In the genomic region with DNA sequence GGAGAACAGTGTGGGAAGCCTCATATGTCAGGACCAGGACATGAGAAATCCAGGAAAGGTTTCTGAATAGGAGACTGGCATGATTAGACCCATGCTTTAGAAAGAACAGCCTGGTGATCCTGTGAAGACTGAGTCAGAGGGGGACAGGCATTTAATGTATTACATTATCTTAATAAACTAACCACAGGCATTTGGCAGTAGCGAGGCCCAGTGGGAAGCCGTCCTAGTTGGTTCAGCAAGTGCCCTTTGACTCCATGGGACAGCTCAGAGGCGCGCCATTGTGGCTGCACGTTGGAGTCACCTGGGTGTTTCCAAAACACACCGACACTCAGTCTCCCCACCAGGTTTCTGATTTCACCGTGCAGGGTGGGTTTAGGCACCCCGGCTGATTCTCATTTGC, we compare ENCODE assay signal across 14 cellular contexts.
DNase-seq lines count a peak whose midpoint lies in the region; ATAC-seq and TF ChIP-seq lines count a peak whose summit lies in the region.
"Had no signal": no experiment of that assay in that cellular context is flagged by ENCODE, and none has a peak within 500 bp of the region (broad histone marks: within the 10 kb centered on the region; RNA-seq: fewer than 3 reads in every experiment).

No MANE protein-coding gene starts in this region.

- H4K20me1 ChIP-seq in SK-N-SH (ENCODE audit: insufficient read depth) = no peaks in the 10 kb centered on the region

- no peak overlapping the region for H3K4me3 ChIP-seq in SK-N-SH (ENCODE audit: low read depth in 2 of 2, low read length in 1 of 2)
- H3K4me3 ChIP-seq in fibroblast of villous mesenchyme (ENCODE audit: low read depth, low read length) = no peak overlapping the region
- H3K4me3 ChIP-seq: K562, mucosa of descending colon, sigmoid colon had no signal

- TF ChIP-seq CTCF in SK-N-SH (IDR thresholded peaks at IDR 0.05) (no peak), fibroblast of villous mesenchyme (IDR thresholded peaks at IDR 0.05; ENCODE audit: insufficient read depth, low read depth, low read length) (no peak)

- CTCF ChIA-PET in SK-N-SH (lab: Yijun Ruan, JAX) = interaction anchor here (1.2 kb wide), 1 partner anchor 162 kb away, joined by 3 read pairs; no protein-coding TSS in a partner anchor

- 61% methylated on average over 2 of the region's 8 CpGs for WGBS in SK-N-SH (ENCODE audit: low lambda C conversion rate)

- peaks cover 6% of the 10 kb centered on the region for H3K27me3 ChIP-seq in SK-N-SH (ENCODE audit: insufficient read depth)
- H3K27me3 ChIP-seq: sigmoid colon had no signal

- no peak for TF ChIP-seq RAD21 in SK-N-SH (IDR thresholded peaks at IDR 0.05; ENCODE audit: low read length)

- no peaks in the 10 kb centered on the region for H3K36me3 ChIP-seq in SK-N-SH (replicated peaks in 1 of 2; ENCODE audit: control insufficient read depth in 1 of 2, insufficient read depth in 2 of 2, low read length in 1 of 2)
- H3K36me3 ChIP-seq: sigmoid colon had no signal

- in situ Hi-C loops in SK-MEL-5 (cut with HindIII; ENCODE audit: low pct_unique_long_range_greater_than_20kb, low sequenced_read_pairs) = no loop called here

- no peaks in the 10 kb centered on the region for H3K9me3 ChIP-seq in SK-N-SH
- H3K9me3 ChIP-seq: mucosa of descending colon, sigmoid colon had no signal

- DNase-seq in SK-N-SH (no peak), SK-MEL-5 (ENCODE audit: low read depth, low spot score) (peak; percentile 8), fibroblast of villous mesenchyme (ENCODE audit: low read depth) (peak; percentile 57), 8988T (no peak), HuH-7.5 (ENCODE audit: low spot score) (no peak), NCI-H1417 treated with DMSO at 0.1 percent for 48 hours (lab: John Stamatoyannopoulos, UW) (no peak)
- DNase-seq: GF-D8, mucosa of descending colon, sigmoid colon had no signal

- POLR2A ChIA-PET in SK-N-SH (lab: Yijun Ruan, JAX) = no interaction called here

- ATAC-seq in SK-N-SH treated with all-trans-retinoic acid at 6 μM for 48 hours (peak; percentile 95), GM19395 (IDR thresholded peaks at IDR 0.05; ENCODE audit: unreplicated experiment) (no peak)
- ATAC-seq: activated T-helper 17 cell treated with anti-CD3 and anti-CD28 coated beads, Interleukin-2, amount 50 U/mL, for 72 hours; K562; mucosa of descending colon had no signal

- TF ChIP-seq EP300 in SK-N-SH (IDR thresholded peaks at IDR 0.05; ENCODE audit: borderline replicate concordance in 1 of 2, low read depth in 1 of 2, low read length in 1 of 2) = no peak

- no peak overlapping the region for H3K27ac ChIP-seq in SK-N-SH (ENCODE audit: low read depth in 2 of 2, low read length in 1 of 2)
- H3K27ac ChIP-seq: 22Rv1, sigmoid colon had no signal

- no peaks in the 10 kb centered on the region for H3K79me2 ChIP-seq in SK-N-SH (ENCODE audit: insufficient read depth)

- H3K9me2 ChIP-seq in SK-N-SH = no peaks in the 10 kb centered on the region

- H3K9ac ChIP-seq in SK-N-SH = no peak overlapping the region

- H3F3A ChIP-seq in SK-N-SH (replicated peaks; ENCODE audit: insufficient read depth) = no peaks in the 10 kb centered on the region

- H3K4me1 ChIP-seq in SK-N-SH (ENCODE audit: control insufficient read depth in 1 of 2, insufficient read depth in 2 of 2, low read depth in 1 of 2, low read length in 1 of 2) = no peaks in the 10 kb centered on the region
- H3K4me1 ChIP-seq: sigmoid colon had no signal

- H3K4me2 ChIP-seq in SK-N-SH = no peak overlapping the region

- H2AFZ ChIP-seq in SK-N-SH (ENCODE audit: low read depth) = no peak overlapping the region

TF ChIP-seq in SK-N-SH treated with all-trans-retinoic acid at 6 μM for 48 hours, 23 proteins besides CTCF, POLR2A, EP300 and RAD21 (continues in another document):
- TF ChIP-seq ISL1 (CRISPR knock-in tag; IDR thresholded peaks at IDR 0.05) (0 out of 2 replicates have a peak, but pooled peaks have one; percentile 25), TSHZ2 (CRISPR knock-in tag; IDR thresholded peaks at IDR 0.05) (no peak), CSRNP3 (CRISPR knock-in tag; IDR thresholded peaks at IDR 0.05) (no peak), BACH2 (CRISPR knock-in tag; IDR thresholded peaks at IDR 0.05; ENCODE audit: borderline replicate concordance) (no peak), CSDC2 (CRISPR knock-in tag; IDR thresholded peaks at IDR 0.05) (no peak)

TF ChIP-seq in SK-N-SH, 30 proteins besides CTCF, POLR2A, EP300 and RAD21:
- TF ChIP-seq RCOR1 (IDR thresholded peaks at IDR 0.05; ENCODE audit: low read length) (no peak), JUND (IDR thresholded peaks at IDR 0.05) (no peak), SMC3 (IDR thresholded peaks at IDR 0.05; ENCODE audit: low read depth, low read length) (no peak), MXI1 (IDR thresholded peaks at IDR 0.05; ENCODE audit: low read depth, low read length) (no peak), PBX3 (IDR thresholded peaks at IDR 0.05) (no peak)
- TF ChIP-seq, protein P1, sequence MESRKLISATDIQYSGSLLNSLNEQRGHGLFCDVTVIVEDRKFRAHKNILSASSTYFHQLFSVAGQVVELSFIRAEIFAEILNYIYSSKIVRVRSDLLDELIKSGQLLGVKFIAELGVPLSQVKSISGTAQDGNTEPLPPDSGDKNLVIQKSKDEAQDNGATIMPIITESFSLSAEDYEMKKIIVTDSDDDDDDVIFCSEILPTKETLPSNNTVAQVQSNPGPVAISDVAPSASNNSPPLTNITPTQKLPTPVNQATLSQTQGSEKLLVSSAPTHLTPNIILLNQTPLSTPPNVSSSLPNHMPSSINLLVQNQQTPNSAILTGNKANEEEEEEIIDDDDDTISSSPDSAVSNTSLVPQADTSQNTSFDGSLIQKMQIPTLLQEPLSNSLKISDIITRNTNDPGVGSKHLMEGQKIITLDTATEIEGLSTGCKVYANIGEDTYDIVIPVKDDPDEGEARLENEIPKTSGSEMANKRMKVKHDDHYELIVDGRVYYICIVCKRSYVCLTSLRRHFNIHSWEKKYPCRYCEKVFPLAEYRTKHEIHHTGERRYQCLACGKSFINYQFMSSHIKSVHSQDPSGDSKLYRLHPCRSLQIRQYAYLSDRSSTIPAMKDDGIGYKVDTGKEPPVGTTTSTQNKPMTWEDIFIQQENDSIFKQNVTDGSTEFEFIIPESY (IDR thresholded peaks at IDR 0.05; ENCODE audit: borderline replicate concordance, low read depth) = no peak

Comparison
In these comparisons a context has a peak if more than half of its experiments do, and no peak if none do; other contexts are left out.
1. DNase-seq: peak in SK-MEL-5 (single experiment) and fibroblast of villous mesenchyme (single experiment); none in SK-N-SH (single experiment), 8988T (single experiment), HuH-7.5 (single experiment) and NCI-H1417 treated with DMSO at 0.1 percent for 48 hours (single experiment).